Comparison of ENCODE assay signal across 1 cellular context in the genomic region with DNA sequence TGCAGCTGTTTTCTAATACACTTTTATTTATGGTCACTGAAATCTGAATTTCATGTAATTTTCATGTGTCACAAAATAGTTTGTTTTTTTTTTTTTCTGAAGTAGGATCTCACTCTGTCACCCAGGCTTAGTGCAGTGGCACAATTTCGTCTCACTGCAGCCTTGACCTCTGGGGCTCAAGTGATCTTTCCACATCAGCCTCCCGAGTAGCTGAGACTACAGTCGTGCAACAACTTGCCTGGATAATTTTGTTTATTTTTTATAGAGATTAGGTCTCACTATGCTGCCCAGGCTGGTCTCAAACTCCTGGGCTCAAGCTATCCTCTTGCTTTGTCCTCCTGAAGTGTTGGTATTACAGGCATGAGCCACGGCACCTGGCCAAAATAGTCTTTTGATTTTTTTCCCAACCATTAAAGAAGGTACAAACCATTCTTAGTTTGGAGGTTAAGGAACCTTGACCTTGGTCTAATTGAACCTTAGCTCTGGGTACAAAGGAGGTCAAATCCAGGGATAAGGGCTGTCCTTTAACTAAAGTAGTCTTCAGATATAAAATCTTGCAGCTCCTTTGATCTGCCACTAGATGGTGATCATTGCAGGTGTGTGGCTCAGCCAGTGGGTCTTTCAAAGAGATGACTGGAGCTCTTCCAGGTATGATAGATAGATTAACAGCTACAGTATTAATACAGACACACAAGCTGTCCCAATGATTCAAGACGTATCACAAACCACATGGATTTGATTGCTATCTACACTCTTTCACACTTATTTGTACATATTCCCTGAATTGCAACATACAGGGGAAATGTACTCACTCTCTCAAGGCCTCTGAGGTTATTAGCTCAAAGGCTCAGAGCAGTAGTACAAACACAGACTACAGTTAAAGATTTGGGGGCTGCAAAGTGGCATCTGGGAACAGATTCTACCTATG.
TF ChIP-seq lines count a peak whose summit lies in the region.

No MANE protein-coding gene starts in this region.

TF ChIP-seq in IMR-90, 13 proteins besides CTCF, POLR2A, EP300 and RAD21:
- TF ChIP-seq RCOR1 (IDR thresholded peaks at IDR 0.05; ENCODE audit: insufficient replicate concordance, low read length), result no peak
- peak; percentile 68 for TF ChIP-seq CEBPB (IDR thresholded peaks at IDR 0.05; ENCODE audit: low read depth, low read length)
- peak; percentile 61 for TF ChIP-seq SMC3 (IDR thresholded peaks at IDR 0.05; ENCODE audit: low read depth, low read length)
- TF ChIP-seq CHD1 (IDR thresholded peaks at IDR 0.05; ENCODE audit: low read depth, low read length), result no peak
- no peak for TF ChIP-seq NFE2L2 (IDR thresholded peaks at IDR 0.05; ENCODE audit: low read depth, low read length)
- TF ChIP-seq BHLHE40 (IDR thresholded peaks at IDR 0.05; ENCODE audit: low read depth, low read length), result no peak
- TF ChIP-seq, protein P1, sequence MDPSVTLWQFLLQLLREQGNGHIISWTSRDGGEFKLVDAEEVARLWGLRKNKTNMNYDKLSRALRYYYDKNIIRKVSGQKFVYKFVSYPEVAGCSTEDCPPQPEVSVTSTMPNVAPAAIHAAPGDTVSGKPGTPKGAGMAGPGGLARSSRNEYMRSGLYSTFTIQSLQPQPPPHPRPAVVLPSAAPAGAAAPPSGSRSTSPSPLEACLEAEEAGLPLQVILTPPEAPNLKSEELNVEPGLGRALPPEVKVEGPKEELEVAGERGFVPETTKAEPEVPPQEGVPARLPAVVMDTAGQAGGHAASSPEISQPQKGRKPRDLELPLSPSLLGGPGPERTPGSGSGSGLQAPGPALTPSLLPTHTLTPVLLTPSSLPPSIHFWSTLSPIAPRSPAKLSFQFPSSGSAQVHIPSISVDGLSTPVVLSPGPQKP (IDR thresholded peaks at IDR 0.05; ENCODE audit: borderline replicate concordance, low read depth, low read length), result no peak
- no peak for TF ChIP-seq FOS (IDR thresholded peaks at IDR 0.05; ENCODE audit: low read depth, low read length)
- no peak for TF ChIP-seq MAFK (IDR thresholded peaks at IDR 0.05; ENCODE audit: low read depth, low read length)
- no peak for TF ChIP-seq MXI1 (IDR thresholded peaks at IDR 0.05; ENCODE audit: borderline replicate concordance, low read depth, low read length)
